ENCODE assay signal across 10 cellular contexts in genomic region chr5:146203872-146204192, GRCh38. TPM values are rescaled to one million over a fixed set of nuclear protein-coding genes. Genes with fewer than 3 reads are reported as not detected.
A peak's percentile ranks its signal among the peaks of the same experiment; 100 is the strongest.
DNase-seq lines count a peak whose midpoint lies in the region; ATAC-seq and TF ChIP-seq lines count a peak whose summit lies in the region.
"Had no signal": no experiment of that assay in that cellular context is flagged by ENCODE, and none has a peak within 500 bp of the region (broad histone marks: within the 10 kb centered on the region; RNA-seq: fewer than 3 reads in every experiment).

No MANE protein-coding gene starts in this region.

- H3K4me1 Mint-ChIP-seq in T-cell, result peaks cover 15 to 31% (median 30%) of the 10 kb centered on the region in 3 donors

- TF ChIP-seq POLR2A in testis (IDR thresholded peaks at IDR 0.05), result no peak

- DNase-seq in Right ventricle myocardium inferior (ENCODE audit: missing footprints), result no peak
- DNase-seq in Right ventricle myocardium superior, result no peak
- peak in 5 of 34 experiments; percentile 8 to 36 (median 16) for DNase-seq in T-cell
- DNase-seq in testis, result no peak
- no peak for DNase-seq in DMS53 treated with DMSO at 0.1 percent for 48 hours (lab: John Stamatoyannopoulos, UW; ENCODE audit: unreplicated experiment)

- H3K9me3 Mint-ChIP-seq in T-cell, result no peaks in the 10 kb centered on the region
- H3K9me3 Mint-ChIP-seq: activated naive CD4-positive, alpha-beta T cell treated with anti-CD3 and anti-CD28 coated beads, Interleukin-2, amount 50 U/mL, for 24 hours; stimulated activated naive CD8-positive, alpha-beta T cell treated with anti-CD3 and anti-CD28 coated beads, Interleukin-15, Interleukin-2, amounts not matched to agents 100 ng/mL and 50 ng/mL, for 24 hours had no signal

- H3K4me3 ChIP-seq in iPS-18c (ENCODE audit: insufficient read depth, low read depth, low read length) (peak overlapping the region; percentile 92), testis (peak overlapping the region; percentile 93 to 95)

- WGBS in testis, 2 donors, result 0 to 1% methylated on average over 15 to 17 of the region's 21 CpGs

- no peaks in the 10 kb centered on the region for H3K27me3 Mint-ChIP-seq in T-cell
- H3K27me3 Mint-ChIP-seq: activated naive CD4-positive, alpha-beta T cell treated with anti-CD3 and anti-CD28 coated beads, Interleukin-2, amount 50 U/mL, for 24 hours; stimulated activated naive CD8-positive, alpha-beta T cell treated with anti-CD3 and anti-CD28 coated beads, Interleukin-15, Interleukin-2, amounts not matched to agents 100 ng/mL and 50 ng/mL, for 24 hours had no signal

- H3K36me3 Mint-ChIP-seq in T-cell, result no peaks in the 10 kb centered on the region
- H3K36me3 Mint-ChIP-seq: activated naive CD4-positive, alpha-beta T cell treated with anti-CD3 and anti-CD28 coated beads, Interleukin-2, amount 50 U/mL, for 24 hours had no signal

- intact Hi-C loops in Right ventricle myocardium inferior (cut with DNase I), result loop anchor here (1.0 kb wide), 1 partner anchor 22 kb away; the partner anchor contains the start of gene LARS1
- intact Hi-C loops in Right ventricle myocardium superior (cut with DNase I), result no loop called here
- intact Hi-C loops in testis (cut with DNase I; ENCODE audit: low total_unique reads), result no loop called here

- ATAC-seq in Right ventricle myocardium inferior, result peak; percentile 11
- ATAC-seq in Right ventricle myocardium superior (ENCODE audit: poor library complexity), result no peak
- peak; percentile 19 to 26 (median 23) for ATAC-seq in T-cell (replicated peaks in 1 of 4)
- ATAC-seq in HG03159 (IDR thresholded peaks at IDR 0.05; ENCODE audit: unreplicated experiment), result no peak
- ATAC-seq in HG03108 (IDR thresholded peaks at IDR 0.05; ENCODE audit: unreplicated experiment), result no peak

- no peaks in the 10 kb centered on the region for H3K27me3 ChIP-seq in testis

- TF ChIP-seq CTCF in testis (IDR thresholded peaks at IDR 0.05), result no peak

- no peaks in the 10 kb centered on the region for H3K9me3 ChIP-seq in iPS-18c (ENCODE audit: control insufficient read depth, insufficient read depth, low read length)
- no peaks in the 10 kb centered on the region for H3K9me3 ChIP-seq in testis

- H3K4me3 Mint-ChIP-seq in T-cell, result no peak overlapping the region
- H3K4me3 Mint-ChIP-seq: activated naive CD4-positive, alpha-beta T cell treated with anti-CD3 and anti-CD28 coated beads, Interleukin-2, amount 50 U/mL, for 24 hours; stimulated activated naive CD8-positive, alpha-beta T cell treated with anti-CD3 and anti-CD28 coated beads, Interleukin-15, Interleukin-2, amounts not matched to agents 100 ng/mL and 50 ng/mL, for 24 hours had no signal

- no peak overlapping the region for H3K27ac Mint-ChIP-seq in T-cell
- H3K27ac Mint-ChIP-seq: activated naive CD4-positive, alpha-beta T cell treated with anti-CD3 and anti-CD28 coated beads, Interleukin-2, amount 50 U/mL, for 24 hours; stimulated activated naive CD8-positive, alpha-beta T cell treated with anti-CD3 and anti-CD28 coated beads, Interleukin-15, Interleukin-2, amounts not matched to agents 100 ng/mL and 50 ng/mL, for 24 hours had no signal

- POLR2A ChIA-PET in T-cell (lab: Charles Lee), result no interaction called here

- H3K4me1 ChIP-seq in testis, result peaks cover 9% of the 10 kb centered on the region

- peak overlapping the region; percentile 84 to 90 for H3K27ac ChIP-seq in testis

- CTCF ChIA-PET in T-cell (lab: Charles Lee), result no interaction called here

- no peaks in the 10 kb centered on the region for H3K36me3 ChIP-seq in testis (ENCODE audit: low read depth, missing control alignments)

RNA-seq across cellular contexts. Expression of gene RBM27, which starts 0.4 kb away (rescaled TPM):
- 13.4 TPM for total RNA-seq in Right ventricle myocardium inferior
- total RNA-seq in Right ventricle myocardium superior, result 10.2 TPM
- total RNA-seq in T-cell, result 10 to 100 TPM; 19.1 to 26.1 (median 24.9) TPM
- 10 to 100 TPM; 35.2 to 37.2 TPM for total RNA-seq in testis
- polyA plus RNA-seq in testis (ENCODE audit: insufficient read depth, low read depth, low replicate concordance), result 20.3 TPM

RNA-seq across cellular contexts. Expression of gene LARS1, which starts 21.4 kb away (rescaled TPM):
- total RNA-seq in Right ventricle myocardium inferior (85.0 TPM), Right ventricle myocardium superior (88.5 TPM), T-cell (100 to 1,000 TPM in 3 of 5 donors, 10 to 100 TPM in 2; 76.2 to 150 (median 138) TPM), testis (10 to 100 TPM; 59.2 to 68.1 TPM)
- polyA plus RNA-seq in testis (ENCODE audit: insufficient read depth, low read depth, low replicate concordance), result 58.0 TPM

Comparison
In these comparisons a context has a peak if more than half of its experiments do, and no peak if none do; other contexts are left out.
1. ATAC-seq: peak in Right ventricle myocardium inferior (single experiment) and T-cell (4 of 4); none in Right ventricle myocardium superior (single experiment), HG03159 (single experiment) and HG03108 (single experiment).